In genomic region chr2:50902365-50902764, GRCh38 we compare ENCODE assay signal across 22 cellular contexts.
DNase-seq lines count a peak whose midpoint lies in the region; ATAC-seq, FAIRE-seq and TF ChIP-seq lines count a peak whose summit lies in the region.
"Had no signal": no experiment of that assay in that cellular context is flagged by ENCODE, and none has a peak within 500 bp of the region (broad histone marks: within the 10 kb centered on the region; RNA-seq: fewer than 3 reads in every experiment).

No MANE protein-coding gene starts in this region.

- no peak overlapping the region for H2AK5ac ChIP-seq in mesendoderm (ENCODE audit: low read length)

- H3K36me3 ChIP-seq in mesendoderm (ENCODE audit: control insufficient read depth, insufficient read depth, low read length) (no peaks in the 10 kb centered on the region), heart right ventricle (no peaks in the 10 kb centered on the region)
- H3K36me3 ChIP-seq: BLaER1 treated with 17β-estradiol and CSF1 and Interleukin-3, amounts not matched to agents 10 nM and 100 nM had no signal

- no peak overlapping the region for H3K56ac ChIP-seq in mesendoderm (ENCODE audit: low read length)

- H3K27ac ChIP-seq in mesendoderm (ENCODE audit: low read depth, low read length) (no peak overlapping the region), heart right ventricle (no peak overlapping the region)
- H3K27ac ChIP-seq: 22Rv1; A549; BLaER1 treated with 17β-estradiol and CSF1 and Interleukin-3, amounts not matched to agents 10 nM and 100 nM; C4-2B had no signal

- H3K79me2 ChIP-seq in mesendoderm (ENCODE audit: control insufficient read depth, insufficient read depth, low read length), result no peaks in the 10 kb centered on the region

- WGBS in mesendoderm (ENCODE audit: extremely low coverage, insufficient coverage, low lambda C conversion rate), result no CpG with 5 or more reads among the region's 1 CpG
- WGBS in heart right ventricle, 2 donors, result 85 to 93% methylated on average over 1 of the region's 1 CpG

- peaks cover 2% of the 10 kb centered on the region for H3K4me1 ChIP-seq in mesendoderm (ENCODE audit: control insufficient read depth, low read depth, low read length)
- no peaks in the 10 kb centered on the region for H3K4me1 ChIP-seq in heart right ventricle
- H3K4me1 ChIP-seq: A549; BLaER1 treated with 17β-estradiol and CSF1 and Interleukin-3, amounts not matched to agents 10 nM and 100 nM; Caco-2 had no signal

- peak; percentile 58 for FAIRE-seq in endometrium (lab: Jason Lieb, UNC)
- FAIRE-seq: A549, D721Med, G401.6, GM12891, GM19239 had no signal

- H2BK120ac ChIP-seq in mesendoderm (ENCODE audit: low read depth, low read length), result no peak overlapping the region

- no peak overlapping the region for H4K8ac ChIP-seq in mesendoderm (ENCODE audit: low read depth, low read length)

- H4K5ac ChIP-seq in mesendoderm (ENCODE audit: low read length), result no peak overlapping the region

- H2BK5ac ChIP-seq in mesendoderm (ENCODE audit: low read length), result no peak overlapping the region

- no peak overlapping the region for H2BK15ac ChIP-seq in mesendoderm (replicated peaks; ENCODE audit: low read depth)

- no peak overlapping the region for H3K9ac ChIP-seq in mesendoderm (ENCODE audit: low read length)
- H3K9ac ChIP-seq: BLaER1 treated with 17β-estradiol and CSF1 and Interleukin-3, amounts not matched to agents 10 nM and 100 nM had no signal

- H3K4me2 ChIP-seq in mesendoderm (ENCODE audit: low read length), result no peak overlapping the region
- H3K4me2 ChIP-seq: A549; BLaER1 treated with 17β-estradiol and CSF1 and Interleukin-3, amounts not matched to agents 10 nM and 100 nM had no signal

- H3K27me3 ChIP-seq in mesendoderm (ENCODE audit: insufficient read depth, low read length, poor library complexity), result no peaks in the 10 kb centered on the region
- no peaks in the 10 kb centered on the region for H3K27me3 ChIP-seq in heart right ventricle
- H3K27me3 ChIP-seq: BLaER1 treated with 17β-estradiol and CSF1 and Interleukin-3, amounts not matched to agents 10 nM and 100 nM had no signal

- ATAC-seq in SK-N-SH treated with all-trans-retinoic acid at 6 μM for 48 hours (no peak), GM21786 (IDR thresholded peaks at IDR 0.05; ENCODE audit: unreplicated experiment) (no peak), heart right ventricle (no peak)
- ATAC-seq: A549; CD8-positive, alpha-beta T cell had no signal

- no peaks in the 10 kb centered on the region for H3K79me1 ChIP-seq in mesendoderm (ENCODE audit: low read length)

- no peak overlapping the region for H3K18ac ChIP-seq in mesendoderm (ENCODE audit: low read length)

- TF ChIP-seq CTCF in heart right ventricle (IDR thresholded peaks at IDR 0.05), result no peak

- H3K4me3 ChIP-seq in mesendoderm (ENCODE audit: low read length), result no peak overlapping the region
- no peak overlapping the region for H3K4me3 ChIP-seq in heart right ventricle
- H3K4me3 ChIP-seq: A549; BLaER1 treated with 17β-estradiol and CSF1 and Interleukin-3, amounts not matched to agents 10 nM and 100 nM had no signal

- no peak overlapping the region for H3K23ac ChIP-seq in mesendoderm (ENCODE audit: low read length)

- H3K4ac ChIP-seq in mesendoderm (ENCODE audit: low read depth, low read length), result no peak overlapping the region

- DNase-seq in SK-N-DZ (ENCODE audit: low spot score), result peak; percentile 9
- peak; percentile 10 for DNase-seq in mesendoderm
- DNase-seq in posterior cingulate gyrus, result no peak
- no peak for DNase-seq in heart right ventricle
- DNase-seq: AML-193; Caco-2; Calu3; CD4-positive, alpha-beta T cell; CD8-positive, alpha-beta T cell; DMS79 treated with DMSO at 0.1 percent for 48 hours; GF-D8 had no signal

- H3K9me3 ChIP-seq in heart right ventricle, result peaks cover 0 to 2% (median 0%) of the 10 kb centered on the region in 11 donors
- H3K9me3 ChIP-seq: A549; BLaER1 treated with 17β-estradiol and CSF1 and Interleukin-3, amounts not matched to agents 10 nM and 100 nM; Caco-2 had no signal

- intact Hi-C loops in posterior cingulate gyrus (cut with DNase I) (no loop called here), heart right ventricle (cut with DNase I) (no loop called here)

TF ChIP-seq in SK-N-SH treated with all-trans-retinoic acid at 6 μM for 48 hours, 23 proteins besides CTCF, POLR2A, EP300 and RAD21 (continues in another document):
- peak; percentile 77; the same call in 1 of the 2 replicates for TF ChIP-seq TCF4 (CRISPR knock-in tag; IDR thresholded peaks at IDR 0.05; ENCODE audit: borderline replicate concordance)
- TF ChIP-seq ZC3H10 (CRISPR knock-in tag; IDR thresholded peaks at IDR 0.05), result no peak
- no peak for TF ChIP-seq BACH2 (CRISPR knock-in tag; IDR thresholded peaks at IDR 0.05; ENCODE audit: borderline replicate concordance)
- TF ChIP-seq, protein P1, sequence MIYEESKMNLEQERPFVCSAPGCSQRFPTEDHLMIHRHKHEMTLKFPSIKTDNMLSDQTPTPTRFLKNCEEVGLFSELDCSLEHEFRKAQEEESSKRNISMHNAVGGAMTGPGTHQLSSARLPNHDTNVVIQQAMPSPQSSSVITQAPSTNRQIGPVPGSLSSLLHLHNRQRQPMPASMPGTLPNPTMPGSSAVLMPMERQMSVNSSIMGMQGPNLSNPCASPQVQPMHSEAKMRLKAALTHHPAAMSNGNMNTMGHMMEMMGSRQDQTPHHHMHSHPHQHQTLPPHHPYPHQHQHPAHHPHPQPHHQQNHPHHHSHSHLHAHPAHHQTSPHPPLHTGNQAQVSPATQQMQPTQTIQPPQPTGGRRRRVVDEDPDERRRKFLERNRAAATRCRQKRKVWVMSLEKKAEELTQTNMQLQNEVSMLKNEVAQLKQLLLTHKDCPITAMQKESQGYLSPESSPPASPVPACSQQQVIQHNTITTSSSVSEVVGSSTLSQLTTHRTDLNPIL (CRISPR knock-in tag; IDR thresholded peaks at IDR 0.05; ENCODE audit: low read depth), result no peak
- TF ChIP-seq PPARA (CRISPR knock-in tag; IDR thresholded peaks at IDR 0.05; ENCODE audit: borderline replicate concordance), result no peak
- TF ChIP-seq, protein P2, sequence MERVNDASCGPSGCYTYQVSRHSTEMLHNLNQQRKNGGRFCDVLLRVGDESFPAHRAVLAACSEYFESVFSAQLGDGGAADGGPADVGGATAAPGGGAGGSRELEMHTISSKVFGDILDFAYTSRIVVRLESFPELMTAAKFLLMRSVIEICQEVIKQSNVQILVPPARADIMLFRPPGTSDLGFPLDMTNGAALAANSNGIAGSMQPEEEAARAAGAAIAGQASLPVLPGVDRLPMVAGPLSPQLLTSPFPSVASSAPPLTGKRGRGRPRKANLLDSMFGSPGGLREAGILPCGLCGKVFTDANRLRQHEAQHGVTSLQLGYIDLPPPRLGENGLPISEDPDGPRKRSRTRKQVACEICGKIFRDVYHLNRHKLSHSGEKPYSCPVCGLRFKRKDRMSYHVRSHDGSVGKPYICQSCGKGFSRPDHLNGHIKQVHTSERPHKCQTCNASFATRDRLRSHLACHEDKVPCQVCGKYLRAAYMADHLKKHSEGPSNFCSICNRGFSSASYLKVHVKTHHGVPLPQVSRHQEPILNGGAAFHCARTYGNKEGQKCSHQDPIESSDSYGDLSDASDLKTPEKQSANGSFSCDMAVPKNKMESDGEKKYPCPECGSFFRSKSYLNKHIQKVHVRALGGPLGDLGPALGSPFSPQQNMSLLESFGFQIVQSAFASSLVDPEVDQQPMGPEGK (CRISPR knock-in tag; IDR thresholded peaks at IDR 0.05; ENCODE audit: borderline replicate concordance), result no peak
- TF ChIP-seq ZNF8 (CRISPR knock-in tag; IDR thresholded peaks at IDR 0.05), result no peak
- no peak for TF ChIP-seq RARB (CRISPR knock-in tag; IDR thresholded peaks at IDR 0.05)
- TF ChIP-seq ESRRG (CRISPR knock-in tag; IDR thresholded peaks at IDR 0.05), result no peak
- TF ChIP-seq, protein P3, sequence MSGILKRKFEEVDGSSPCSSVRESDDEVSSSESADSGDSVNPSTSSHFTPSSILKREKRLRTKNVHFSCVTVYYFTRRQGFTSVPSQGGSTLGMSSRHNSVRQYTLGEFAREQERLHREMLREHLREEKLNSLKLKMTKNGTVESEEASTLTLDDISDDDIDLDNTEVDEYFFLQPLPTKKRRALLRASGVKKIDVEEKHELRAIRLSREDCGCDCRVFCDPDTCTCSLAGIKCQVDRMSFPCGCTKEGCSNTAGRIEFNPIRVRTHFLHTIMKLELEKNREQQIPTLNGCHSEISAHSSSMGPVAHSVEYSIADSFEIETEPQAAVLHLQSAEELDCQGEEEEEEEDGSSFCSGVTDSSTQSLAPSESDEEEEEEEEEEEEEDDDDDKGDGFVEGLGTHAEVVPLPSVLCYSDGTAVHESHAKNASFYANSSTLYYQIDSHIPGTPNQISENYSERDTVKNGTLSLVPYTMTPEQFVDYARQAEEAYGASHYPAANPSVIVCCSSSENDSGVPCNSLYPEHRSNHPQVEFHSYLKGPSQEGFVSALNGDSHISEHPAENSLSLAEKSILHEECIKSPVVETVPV (CRISPR knock-in tag; IDR thresholded peaks at IDR 0.05), result no peak
- no peak for TF ChIP-seq TOX (CRISPR knock-in tag; IDR thresholded peaks at IDR 0.05; ENCODE audit: borderline replicate concordance)
- TF ChIP-seq TSHZ2 (CRISPR knock-in tag; IDR thresholded peaks at IDR 0.05), result peak; percentile 68; the same call in 1 of the 2 replicates
- no peak for TF ChIP-seq ZNF565 (CRISPR knock-in tag; conservative IDR thresholded peaks at IDR 0.05; ENCODE audit: low read depth)
- no peak for TF ChIP-seq ZFP30 (CRISPR knock-in tag; IDR thresholded peaks at IDR 0.05)
- no peak for TF ChIP-seq OSR1 (CRISPR knock-in tag; IDR thresholded peaks at IDR 0.05)

Comparison
In these comparisons a context has a peak if more than half of its experiments do, and no peak if none do; other contexts are left out.
1. DNase-seq: peak in SK-N-DZ (single experiment) and mesendoderm (single experiment); none in posterior cingulate gyrus (0 of 10) and heart right ventricle (0 of 2).